ENCODE assay signal across 12 cellular contexts in the genomic region with DNA sequence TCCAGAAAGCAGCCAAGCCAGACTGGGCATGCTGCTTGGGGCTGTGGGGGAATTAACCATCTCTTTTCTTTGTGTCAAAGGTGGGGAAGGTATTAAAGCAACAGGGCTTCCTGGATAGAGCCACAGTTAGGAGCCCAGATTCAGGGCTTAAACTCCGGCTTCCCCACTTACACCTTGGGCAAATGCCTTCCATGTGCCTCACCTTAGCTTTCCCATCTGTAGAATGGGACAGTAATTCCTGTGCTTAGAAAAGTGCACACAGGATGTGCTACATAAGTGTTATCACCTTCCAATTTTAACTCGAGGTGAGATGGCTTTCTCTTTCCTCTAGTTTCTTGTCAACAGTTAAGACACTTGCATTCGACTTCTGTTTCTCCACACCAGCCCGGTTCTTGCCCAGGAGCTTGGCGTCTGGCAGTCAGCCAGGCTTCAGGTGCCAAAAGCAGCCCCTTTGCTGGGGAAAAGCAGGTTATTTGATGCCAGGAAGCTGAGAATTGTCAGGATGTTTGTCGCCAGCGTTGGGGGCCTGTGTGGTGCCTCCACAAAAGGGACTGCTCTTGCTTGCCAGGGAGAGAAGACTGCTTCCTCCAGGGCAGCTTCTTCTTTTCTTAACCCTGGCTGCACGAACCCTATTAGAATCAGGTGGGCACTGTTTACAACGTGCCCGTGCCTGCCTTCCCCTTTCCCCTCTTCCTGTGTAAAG.
DNase-seq lines count a peak whose midpoint lies in the region; ATAC-seq and TF ChIP-seq lines count a peak whose summit lies in the region.
"Had no signal": no experiment of that assay in that cellular context is flagged by ENCODE, and none has a peak within 500 bp of the region (broad histone marks: within the 10 kb centered on the region; RNA-seq: fewer than 3 reads in every experiment).

No MANE protein-coding gene starts in this region.

- no peak for DNase-seq in activated CD4-positive, alpha-beta T cell treated with anti-CD3 and anti-CD28 coated beads for 36 hours
- DNase-seq in activated CD4-positive, alpha-beta T cell treated with anti-CD3 and anti-CD28 coated beads for 1 hour: no peak
- DNase-seq in Karpas-422: peak; percentile 56
- DNase-seq in activated T-helper 1 cell treated with anti-CD3 and anti-CD28 coated beads, Interleukin-12 subunit alpha, Interleukin-12 subunit beta, Interleukin-2, Interleukin-4 antibody, amounts not matched to agents 30 ng/mL and 10 ng/mL and 1 ng/mL, durations not matched to agents 14 hours and 24 hours and 36 hours (ENCODE audit: low spot score): no peak
- DNase-seq in G401 (ENCODE audit: low spot score): no peak
- DNase-seq: left cardiac atrium, NCI-H1048, psoas muscle, SIG-M5 had no signal

- POLR2A ChIA-PET in activated CD4-positive, alpha-beta T cell treated with anti-CD3 and anti-CD28 coated beads for 36 hours (lab: Charles Lee): no interaction called here

- CTCF ChIA-PET in activated CD4-positive, alpha-beta T cell treated with anti-CD3 and anti-CD28 coated beads for 36 hours (lab: Charles Lee): interaction anchor here (0.7 kb wide), 1 partner anchor 91 kb away, joined by 3 read pairs; no protein-coding TSS in a partner anchor

- H3K4me1 Mint-ChIP-seq in activated CD4-positive, alpha-beta T cell treated with anti-CD3 and anti-CD28 coated beads for 36 hours: peaks cover 17% of the 10 kb centered on the region
- H3K4me1 Mint-ChIP-seq in activated T-helper 1 cell treated with anti-CD3 and anti-CD28 coated beads, Interleukin-12 subunit alpha, Interleukin-12 subunit beta, Interleukin-2, Interleukin-4 antibody, amounts not matched to agents 30 ng/mL and 10 ng/mL and 1 ng/mL, durations not matched to agents 14 hours and 24 hours and 36 hours (ENCODE audit: low read depth): peaks cover 8% of the 10 kb centered on the region

- no peak for ATAC-seq in activated CD4-positive, alpha-beta T cell treated with anti-CD3 and anti-CD28 coated beads for 36 hours
- ATAC-seq in HG03135 (IDR thresholded peaks at IDR 0.05; ENCODE audit: unreplicated experiment) (no peak), HG03139 (IDR thresholded peaks at IDR 0.05; ENCODE audit: unreplicated experiment) (no peak)
- ATAC-seq: left cardiac atrium, psoas muscle had no signal

- H3K4me3 ChIP-seq in Karpas-422 (ENCODE audit: low read length): no peak overlapping the region
- H3K4me3 ChIP-seq in neutrophil (ENCODE audit: low read depth in 1 of 2, low read length in 1 of 2): no peak overlapping the region
- H3K4me3 ChIP-seq: psoas muscle had no signal

- no peak overlapping the region for H2AFZ ChIP-seq in Karpas-422 (ENCODE audit: low read length)

- H3K4me1 ChIP-seq in Karpas-422 (ENCODE audit: low read length): peaks cover 59% of the 10 kb centered on the region
- no peaks in the 10 kb centered on the region for H3K4me1 ChIP-seq in neutrophil (ENCODE audit: control insufficient read depth in 1 of 2, insufficient read depth in 1 of 2, low read depth in 1 of 2, low read length in 1 of 2)

- H3K27me3 ChIP-seq in Karpas-422 (ENCODE audit: low read length): no peaks in the 10 kb centered on the region
- no peaks in the 10 kb centered on the region for H3K27me3 ChIP-seq in neutrophil

- intact Hi-C loops in activated CD4-positive, alpha-beta T cell treated with anti-CD3 and anti-CD28 coated beads for 36 hours (cut with DNase I, micrococcal nuclease): no loop called here
- intact Hi-C loops in activated T-helper 1 cell treated with anti-CD3 and anti-CD28 coated beads, Interleukin-12 subunit alpha, Interleukin-12 subunit beta, Interleukin-2, Interleukin-4 antibody, amounts not matched to agents 30 ng/mL and 10 ng/mL and 1 ng/mL, durations not matched to agents 14 hours and 24 hours and 36 hours (cut with micrococcal nuclease): no loop called here

- TF ChIP-seq CTCF in neutrophil (IDR thresholded peaks at IDR 0.05): no peak

- H3K4me3 Mint-ChIP-seq in activated CD4-positive, alpha-beta T cell treated with anti-CD3 and anti-CD28 coated beads for 36 hours: no peak overlapping the region
- no peak overlapping the region for H3K4me3 Mint-ChIP-seq in activated T-helper 1 cell treated with anti-CD3 and anti-CD28 coated beads, Interleukin-12 subunit alpha, Interleukin-12 subunit beta, Interleukin-2, Interleukin-4 antibody, amounts not matched to agents 30 ng/mL and 10 ng/mL and 1 ng/mL, durations not matched to agents 14 hours and 24 hours and 36 hours

- peak overlapping the region; percentile 88 for H3K27ac ChIP-seq in Karpas-422 (ENCODE audit: low read length)
- peak overlapping the region; percentile 41 for H3K27ac ChIP-seq in neutrophil
- H3K27ac ChIP-seq: psoas muscle had no signal

- H3K79me2 ChIP-seq in Karpas-422 (ENCODE audit: low read length): peaks cover 100% of the 10 kb centered on the region

- no peaks in the 10 kb centered on the region for H3K9me3 Mint-ChIP-seq in activated CD4-positive, alpha-beta T cell treated with anti-CD3 and anti-CD28 coated beads for 36 hours (ENCODE audit: low read depth)
- H3K9me3 Mint-ChIP-seq in activated T-helper 1 cell treated with anti-CD3 and anti-CD28 coated beads, Interleukin-12 subunit alpha, Interleukin-12 subunit beta, Interleukin-2, Interleukin-4 antibody, amounts not matched to agents 30 ng/mL and 10 ng/mL and 1 ng/mL, durations not matched to agents 14 hours and 24 hours and 36 hours: no peaks in the 10 kb centered on the region

- no peaks in the 10 kb centered on the region for H3K9me2 ChIP-seq in Karpas-422 (replicated peaks; ENCODE audit: insufficient read depth, low read length)

- H3K36me3 Mint-ChIP-seq in activated CD4-positive, alpha-beta T cell treated with anti-CD3 and anti-CD28 coated beads for 36 hours (ENCODE audit: low read depth): no peaks in the 10 kb centered on the region
- no peaks in the 10 kb centered on the region for H3K36me3 Mint-ChIP-seq in activated T-helper 1 cell treated with anti-CD3 and anti-CD28 coated beads, Interleukin-12 subunit alpha, Interleukin-12 subunit beta, Interleukin-2, Interleukin-4 antibody, amounts not matched to agents 30 ng/mL and 10 ng/mL and 1 ng/mL, durations not matched to agents 14 hours and 24 hours and 36 hours (ENCODE audit: low read depth)

- in situ Hi-C loops in G401 (cut with HindIII; ENCODE audit: low sequenced_read_pairs): no loop called here

- peak overlapping the region; percentile 58 for H3K9ac ChIP-seq in Karpas-422 (ENCODE audit: low read length)

- H3K27me3 Mint-ChIP-seq in activated CD4-positive, alpha-beta T cell treated with anti-CD3 and anti-CD28 coated beads for 36 hours: no peaks in the 10 kb centered on the region
- no peaks in the 10 kb centered on the region for H3K27me3 Mint-ChIP-seq in activated T-helper 1 cell treated with anti-CD3 and anti-CD28 coated beads, Interleukin-12 subunit alpha, Interleukin-12 subunit beta, Interleukin-2, Interleukin-4 antibody, amounts not matched to agents 30 ng/mL and 10 ng/mL and 1 ng/mL, durations not matched to agents 14 hours and 24 hours and 36 hours (ENCODE audit: insufficient read depth)

- H3K36me3 ChIP-seq in Karpas-422 (ENCODE audit: insufficient read depth, low read length) (no peaks in the 10 kb centered on the region), neutrophil (no peaks in the 10 kb centered on the region)

- H3K9me3 ChIP-seq in Karpas-422 (ENCODE audit: low read length): no peaks in the 10 kb centered on the region
- no peaks in the 10 kb centered on the region for H3K9me3 ChIP-seq in neutrophil
- H3K9me3 ChIP-seq: psoas muscle had no signal

- peak overlapping the region; percentile 31 for H3K4me2 ChIP-seq in Karpas-422 (ENCODE audit: low read depth, low read length, poor library complexity, severe bottlenecking)

- no peaks in the 10 kb centered on the region for H4K20me1 ChIP-seq in Karpas-422 (ENCODE audit: insufficient read depth, low read depth, low read length)

- H3K27ac Mint-ChIP-seq in activated CD4-positive, alpha-beta T cell treated with anti-CD3 and anti-CD28 coated beads for 36 hours: peak overlapping the region; percentile 52
- peak overlapping the region; percentile 26 for H3K27ac Mint-ChIP-seq in activated T-helper 1 cell treated with anti-CD3 and anti-CD28 coated beads, Interleukin-12 subunit alpha, Interleukin-12 subunit beta, Interleukin-2, Interleukin-4 antibody, amounts not matched to agents 30 ng/mL and 10 ng/mL and 1 ng/mL, durations not matched to agents 14 hours and 24 hours and 36 hours
